Comparison of ENCODE assay signal across 12 cellular contexts in the genomic region with DNA sequence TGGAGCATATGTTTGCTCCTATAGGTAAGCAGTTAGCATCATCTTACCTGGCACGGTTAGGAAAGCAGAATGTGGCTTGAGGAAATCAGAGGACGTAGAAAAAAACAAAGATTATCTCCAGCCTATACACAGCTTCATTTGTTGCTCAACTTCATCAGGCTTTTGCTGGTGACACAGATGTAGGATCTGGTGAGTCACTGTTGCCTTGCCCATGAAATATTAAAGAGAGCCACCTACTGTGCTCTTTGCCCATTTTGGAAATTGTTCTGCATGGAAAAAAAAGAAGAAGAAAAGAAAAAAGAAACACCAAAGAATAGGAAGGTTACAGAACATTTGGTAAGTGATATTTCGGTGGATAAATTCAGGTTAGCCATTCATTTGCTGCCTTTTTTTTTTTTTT. TPM values are rescaled to one million over a fixed set of nuclear protein-coding genes. Genes with fewer than 3 reads are reported as not detected.
DNase-seq lines count a peak whose midpoint lies in the region; ATAC-seq and TF ChIP-seq lines count a peak whose summit lies in the region.
"Had no signal": no experiment of that assay in that cellular context is flagged by ENCODE, and none has a peak within 500 bp of the region (broad histone marks: within the 10 kb centered on the region; RNA-seq: fewer than 3 reads in every experiment).

No MANE protein-coding gene starts in this region.

- peaks cover 0 to 9% (median 3%) of the 10 kb centered on the region in 11 experiments; a peak in 7 of 22 replicates for H3K9me3 ChIP-seq in BLaER1 treated with 17β-estradiol and CSF1 and Interleukin-3, amounts not matched to agents 10 nM and 100 nM (replicated peaks in 1 of 11)
- H3K9me3 ChIP-seq in left lung: no peaks in the 10 kb centered on the region
- H3K9me3 ChIP-seq: SJSA1 had no signal

- H3K27me3 Mint-ChIP-seq in activated T-cell treated with anti-CD3 and anti-CD28 coated beads, Interleukin-2, amount 50 U/mL, for 24 hours: no peaks in the 10 kb centered on the region
- peaks cover 4% of the 10 kb centered on the region for H3K27me3 Mint-ChIP-seq in activated CD8-positive, alpha-beta memory T cell treated with anti-CD3 and anti-CD28 coated beads, Interleukin-2, amount 10 ng/mL, durations not matched to agents 7 days and 5 days

- H3K4me1 Mint-ChIP-seq in activated T-cell treated with anti-CD3 and anti-CD28 coated beads, Interleukin-2, amount 50 U/mL, for 24 hours (ENCODE audit: low read depth): peaks cover 54% of the 10 kb centered on the region
- H3K4me1 Mint-ChIP-seq in activated CD8-positive, alpha-beta memory T cell treated with anti-CD3 and anti-CD28 coated beads, Interleukin-2, amount 10 ng/mL, durations not matched to agents 7 days and 5 days: peaks cover 28% of the 10 kb centered on the region

- peak overlapping the region in 3 of 11 experiments; percentile 11 to 51 (median 47); a peak in 5 of 22 replicates for H3K27ac ChIP-seq in BLaER1 treated with 17β-estradiol and CSF1 and Interleukin-3, amounts not matched to agents 10 nM and 100 nM
- H3K27ac ChIP-seq in left lung: no peak overlapping the region
- H3K27ac ChIP-seq: SJSA1 had no signal

- no peaks in the 10 kb centered on the region for H3K27me3 ChIP-seq in BLaER1 treated with 17β-estradiol and CSF1 and Interleukin-3, amounts not matched to agents 10 nM and 100 nM
- H3K27me3 ChIP-seq in left lung: no peaks in the 10 kb centered on the region
- H3K27me3 ChIP-seq: SJSA1 had no signal

- CTCF ChIA-PET in activated CD8-positive, alpha-beta memory T cell treated with anti-CD3 and anti-CD28 coated beads, Interleukin-2, amount 10 ng/mL, durations not matched to agents 7 days and 5 days (lab: Charles Lee): no interaction called here

- H3K4me3 Mint-ChIP-seq in activated T-cell treated with anti-CD3 and anti-CD28 coated beads, Interleukin-2, amount 50 U/mL, for 24 hours: no peak overlapping the region
- H3K4me3 Mint-ChIP-seq in activated CD8-positive, alpha-beta memory T cell treated with anti-CD3 and anti-CD28 coated beads, Interleukin-2, amount 10 ng/mL, durations not matched to agents 7 days and 5 days: no peak overlapping the region

- in situ Hi-C loops in astrocyte of the spinal cord (cut with HindIII; ENCODE audit: low sequenced_read_pairs): no loop called here

- H3K4me1 ChIP-seq in BLaER1 treated with 17β-estradiol and CSF1 and Interleukin-3, amounts not matched to agents 10 nM and 100 nM: peaks cover 8 to 44% (median 37%) of the 10 kb centered on the region in 10 experiments; a peak in 18 of 20 replicates
- H3K4me1 ChIP-seq in left lung: peaks cover 0 to 34% of the 10 kb centered on the region in 2 donors

- peaks cover 0 to 40% (median 5%) of the 10 kb centered on the region in 11 experiments; a peak in 7 of 22 replicates for H4K20me1 ChIP-seq in BLaER1 treated with 17β-estradiol and CSF1 and Interleukin-3, amounts not matched to agents 10 nM and 100 nM

- no peak for ATAC-seq in activated CD8-positive, alpha-beta memory T cell treated with anti-CD3 and anti-CD28 coated beads, Interleukin-2, amount 10 ng/mL, durations not matched to agents 7 days and 5 days
- ATAC-seq in left lung: no peak

- DNase-seq in M059J (ENCODE audit: low read depth) (peak; percentile 72), astrocyte of the spinal cord (ENCODE audit: low read depth, low spot score) (peak; percentile 44), kidney tubule cell (ENCODE audit: low spot score) (peak; percentile 42), left lung (no peak)
- no peak for DNase-seq in activated T-cell treated with anti-CD3 and anti-CD28 coated beads, Interleukin-2, amount 50 U/mL, for 24 hours
- no peak for DNase-seq in effector CD8-positive, alpha-beta T cell (lab: John Stamatoyannopoulos, UW)
- no peak for DNase-seq in activated CD8-positive, alpha-beta memory T cell treated with anti-CD3 and anti-CD28 coated beads, Interleukin-2, amount 10 ng/mL, durations not matched to agents 7 days and 5 days
- DNase-seq: activated CD4-positive, alpha-beta T cell treated with anti-CD3 and anti-CD28 coated beads for 1 hour; activated effector memory CD4-positive, alpha-beta T cell treated with anti-CD3 and anti-CD28 coated beads, Interleukin-2, amount 50 U/mL, for 16 hours; central memory CD4-positive, alpha-beta T cell had no signal

- intact Hi-C loops in left lung (cut with DNase I): no loop called here

- H3K27ac Mint-ChIP-seq in activated T-cell treated with anti-CD3 and anti-CD28 coated beads, Interleukin-2, amount 50 U/mL, for 24 hours: no peak overlapping the region
- no peak overlapping the region for H3K27ac Mint-ChIP-seq in activated CD8-positive, alpha-beta memory T cell treated with anti-CD3 and anti-CD28 coated beads, Interleukin-2, amount 10 ng/mL, durations not matched to agents 7 days and 5 days

- H3K4me3 ChIP-seq in BLaER1 treated with 17β-estradiol and CSF1 and Interleukin-3, amounts not matched to agents 10 nM and 100 nM: peak overlapping the region in 2 of 10 experiments; percentile 10 to 21; a peak in 1 of 20 replicates
- H3K4me3 ChIP-seq in astrocyte of the spinal cord (ENCODE audit: low read depth, low read length) (no peak overlapping the region), left lung (no peak overlapping the region)
- H3K4me3 ChIP-seq: SJSA1 had no signal

- peaks cover 0 to 31% (median 0%) of the 10 kb centered on the region in 11 experiments; a peak in 7 of 22 replicates for H3K36me3 ChIP-seq in BLaER1 treated with 17β-estradiol and CSF1 and Interleukin-3, amounts not matched to agents 10 nM and 100 nM
- H3K36me3 ChIP-seq in left lung: no peaks in the 10 kb centered on the region

- peak overlapping the region in 8 of 11 experiments; percentile 8 to 97 (median 73); a peak in 13 of 22 replicates for H3K4me2 ChIP-seq in BLaER1 treated with 17β-estradiol and CSF1 and Interleukin-3, amounts not matched to agents 10 nM and 100 nM

- peak overlapping the region in 1 of 11 experiments; percentile 15; a peak in 1 of 22 replicates for H3K9ac ChIP-seq in BLaER1 treated with 17β-estradiol and CSF1 and Interleukin-3, amounts not matched to agents 10 nM and 100 nM

- TF ChIP-seq CTCF in astrocyte of the spinal cord (IDR thresholded peaks at IDR 0.05; ENCODE audit: low read depth, low read length) (no peak), left lung (IDR thresholded peaks at IDR 0.05) (no peak)

- peaks cover 2% of the 10 kb centered on the region for H3K9me3 Mint-ChIP-seq in activated T-cell treated with anti-CD3 and anti-CD28 coated beads, Interleukin-2, amount 50 U/mL, for 24 hours
- H3K9me3 Mint-ChIP-seq in activated CD8-positive, alpha-beta memory T cell treated with anti-CD3 and anti-CD28 coated beads, Interleukin-2, amount 10 ng/mL, durations not matched to agents 7 days and 5 days (ENCODE audit: low read depth): peaks cover 2% of the 10 kb centered on the region

- peaks cover 33% of the 10 kb centered on the region for H3K36me3 Mint-ChIP-seq in activated T-cell treated with anti-CD3 and anti-CD28 coated beads, Interleukin-2, amount 50 U/mL, for 24 hours (ENCODE audit: low read depth)
- H3K36me3 Mint-ChIP-seq in activated CD8-positive, alpha-beta memory T cell treated with anti-CD3 and anti-CD28 coated beads, Interleukin-2, amount 10 ng/mL, durations not matched to agents 7 days and 5 days: peaks cover 29% of the 10 kb centered on the region

RNA-seq across cellular contexts. Expression of a gene that starts 3.8 kb away (rescaled TPM):
- 28.7 and 42.6 TPM in 2 replicates for total RNA-seq in M059J (2014; rRNA removed; shearing (Covaris generic))
- total RNA-seq in activated CD8-positive, alpha-beta memory T cell treated with anti-CD3 and anti-CD28 coated beads, Interleukin-2, amount 10 ng/mL, durations not matched to agents 7 days and 5 days: 10 to 100 TPM in 1 of 2 experiments, 1 to 10 TPM in 1; 8.4 to 11.5 TPM
- 10 to 100 TPM; 21.3 to 32.5 TPM for total RNA-seq in left lung

Comparison
In these comparisons a context has a peak if more than half of its experiments do, and no peak if none do; other contexts are left out.
1. DNase-seq: peak in M059J (single experiment), astrocyte of the spinal cord (single experiment) and kidney tubule cell (single experiment); none in activated T-cell treated with anti-CD3 and anti-CD28 coated beads, Interleukin-2, amount 50 U/mL, for 24 hours (single experiment), effector CD8-positive, alpha-beta T cell (single experiment), activated CD8-positive, alpha-beta memory T cell treated with anti-CD3 and anti-CD28 coated beads, Interleukin-2, amount 10 ng/mL, durations not matched to agents 7 days and 5 days (single experiment) and left lung (0 of 2).